In genomic region chr7:155298834-155299538, GRCh38 we compare ENCODE assay signal across 8 cellular contexts. TPM values are rescaled to one million over a fixed set of nuclear protein-coding genes. Genes with fewer than 3 reads are reported as not detected.
DNase-seq lines count a peak whose midpoint lies in the region; ATAC-seq and TF ChIP-seq lines count a peak whose summit lies in the region.

No MANE protein-coding gene starts in this region.

- H3K9me3 Mint-ChIP-seq in WTC11 (peaks cover 5% of the 10 kb centered on the region), immature natural killer cell (no peaks in the 10 kb centered on the region)

- H3K27ac Mint-ChIP-seq in WTC11 = peak overlapping the region; percentile 96
- H3K27ac Mint-ChIP-seq in immature natural killer cell = peak overlapping the region; percentile 96 to 99 (median 98)

- peak; percentile 88 for DNase-seq in AG04450 (ENCODE audit: low read depth, low spot score)
- DNase-seq in NCI-H2227 treated with DMSO at 0.1 percent for 48 hours (lab: John Stamatoyannopoulos, UW) = peak; percentile 76
- DNase-seq in WTC11 (ENCODE audit: low spot score) = peak; percentile 88
- DNase-seq in caudate nucleus (lab: John Stamatoyannopoulos, UW) = peak; percentile 56 to 99 (median 97)
- DNase-seq in immature natural killer cell = peak; percentile 97
- peak; percentile 41 for DNase-seq in smooth muscle cell (lab: John Stamatoyannopoulos, UW; ENCODE audit: unreplicated experiment)

- H2AFZ ChIP-seq in smooth muscle cell (ENCODE audit: low read depth) = no peak overlapping the region

- peaks cover 62% of the 10 kb centered on the region for H4K20me1 ChIP-seq in smooth muscle cell (ENCODE audit: low read depth)

- H3K9me3 ChIP-seq in AG04450 (ENCODE audit: control insufficient read depth, insufficient read depth, low read length) (no peaks in the 10 kb centered on the region), smooth muscle cell (replicated peaks; ENCODE audit: low read depth) (no peaks in the 10 kb centered on the region)

- peak overlapping the region; percentile 80 for H3K27ac ChIP-seq in AG04450 (ENCODE audit: low read depth, low read length)
- peak overlapping the region; percentile 91 for H3K27ac ChIP-seq in caudate nucleus (ENCODE audit: low read depth, low read length)
- peak overlapping the region; percentile 84 for H3K27ac ChIP-seq in smooth muscle cell (ENCODE audit: low read depth)

- CTCF ChIA-PET in AG04450 (lab: Charles Lee) = interaction anchor here (1.7 to 7.2 kb wide), 4 partner anchors 46 to 371 kb away, joined by 5 to 48 read pairs (median 7); no protein-coding TSS in a partner anchor
- CTCF ChIA-PET in WTC11 (lab: Charles Lee) = interaction anchor here (1.2 to 3.9 kb wide), 5 partner anchors 11 to 300 kb away, joined by 3 to 17 read pairs (median 3); no protein-coding TSS in a partner anchor

- peaks cover 43% of the 10 kb centered on the region for H3K79me2 ChIP-seq in smooth muscle cell (ENCODE audit: low read depth)

- H3K4me3 ChIP-seq in AG04450 (ENCODE audit: low read depth, low read length) = peak overlapping the region; percentile 73
- peak overlapping the region; percentile 88 for H3K4me3 ChIP-seq in smooth muscle cell

- peak overlapping the region; percentile 91 for H3K9ac ChIP-seq in smooth muscle cell (ENCODE audit: low read depth)

- peaks cover 31% of the 10 kb centered on the region for H3K36me3 Mint-ChIP-seq in WTC11
- peaks cover 0 to 5% (median 3%) of the 10 kb centered on the region in 3 donors for H3K36me3 Mint-ChIP-seq in immature natural killer cell

- peaks cover 27% of the 10 kb centered on the region for H3K4me1 ChIP-seq in smooth muscle cell (ENCODE audit: low read depth)

- H3K4me3 Mint-ChIP-seq in WTC11 (peak overlapping the region; percentile 86), immature natural killer cell (peak overlapping the region; percentile 89 to 97 (median 93))

- WGBS in smooth muscle cell (ENCODE audit: low lambda C conversion rate) = 1% methylated on average over 27 of the region's 27 CpGs

- ATAC-seq in GM18909 (IDR thresholded peaks at IDR 0.05; ENCODE audit: poor library complexity, unreplicated experiment) (peak; percentile 75), HG03159 (IDR thresholded peaks at IDR 0.05; ENCODE audit: unreplicated experiment) (peak; percentile 72), WTC11 (peak; percentile 76)

- TF ChIP-seq CTCF in AG04450 (IDR thresholded peaks at IDR 0.05; ENCODE audit: low read depth, low read length) = no peak
- TF ChIP-seq CTCF in WTC11 (IDR thresholded peaks at IDR 0.05) = no peak
- TF ChIP-seq CTCF in smooth muscle cell (IDR thresholded peaks at IDR 0.05; ENCODE audit: borderline replicate concordance, insufficient read depth, poor library complexity, severe bottlenecking) = no peak

- peak overlapping the region; percentile 88 for H3K4me2 ChIP-seq in smooth muscle cell

- no peaks in the 10 kb centered on the region for H3K27me3 ChIP-seq in AG04450 (ENCODE audit: control insufficient read depth, insufficient read depth, low read length)
- no peaks in the 10 kb centered on the region for H3K27me3 ChIP-seq in smooth muscle cell (ENCODE audit: low read depth)

- peaks cover 4% of the 10 kb centered on the region for H3K36me3 ChIP-seq in smooth muscle cell (ENCODE audit: low read depth)

- POLR2A ChIA-PET in AG04450 (lab: Yijun Ruan, JAX) = interaction anchor here (1.0 to 3.1 kb wide), 2 partner anchors 94 to 296 kb away, joined by 4 to 14 read pairs; partner anchors contain the start of gene PAXIP1
- POLR2A ChIA-PET in WTC11 (lab: Charles Lee) = interaction anchor here (0.8 kb wide), 1 partner anchor 295 kb away, joined by 3 read pairs; no protein-coding TSS in a partner anchor

- peaks cover 10% of the 10 kb centered on the region for H3F3A ChIP-seq in smooth muscle cell (ENCODE audit: low read depth)

- H3K27me3 Mint-ChIP-seq in WTC11 (ENCODE audit: low read depth) (no peaks in the 10 kb centered on the region), immature natural killer cell (ENCODE audit: low read depth in 3 of 3) (peaks cover 16 to 25% (median 21%) of the 10 kb centered on the region in 3 donors)

- H3K4me1 Mint-ChIP-seq in WTC11 (peaks cover 50% of the 10 kb centered on the region), immature natural killer cell (peaks cover 49 to 55% of the 10 kb centered on the region in 2 donors)

TF ChIP-seq in WTC11, 78 proteins besides CTCF, POLR2A, EP300 and RAD21 (continues in another document):
- TF ChIP-seq FOXK1 (CRISPR knock-in tag; IDR thresholded peaks at IDR 0.05) (peak; percentile 98), TCF7 (CRISPR knock-in tag; IDR thresholded peaks at IDR 0.05; ENCODE audit: low read depth) (no peak), USF1 (CRISPR knock-in tag; IDR thresholded peaks at IDR 0.05) (peak; percentile 79; the same call in 1 of the 2 replicates), ZSCAN18 (CRISPR knock-in tag; IDR thresholded peaks at IDR 0.05) (no peak), TEAD4 (CRISPR knock-in tag; IDR thresholded peaks at IDR 0.05) (no peak), ARID4B (CRISPR knock-in tag; IDR thresholded peaks at IDR 0.05; ENCODE audit: borderline replicate concordance) (peak; percentile 70; the same call in 1 of the 2 replicates), MAX (CRISPR knock-in tag; IDR thresholded peaks at IDR 0.05) (peak; percentile 63; the same call in 1 of the 2 replicates), JUN (CRISPR knock-in tag; IDR thresholded peaks at IDR 0.05) (no peak), ZNF416 (CRISPR knock-in tag; IDR thresholded peaks at IDR 0.05) (no peak)

RNA-seq across cellular contexts. Expression of gene INSIG1, which starts 1.3 kb away (rescaled TPM):
- polyA plus RNA-seq in AG04450 (2011; rRNA removed) (26.5 and 29.4 TPM in 2 replicates), immature natural killer cell (10 to 100 TPM; 63.9 to 90.8 (median 66.6) TPM), smooth muscle cell (181 and 302 TPM in 2 replicates)
- 22.4 and 24.6 TPM in 2 replicates for polyA minus RNA-seq in AG04450 (2011; rRNA and poly(A)+ RNA removed)
- total RNA-seq in WTC11 (2021) (32.3 to 41.2 TPM (median 40.1 TPM) in 3 replicates), smooth muscle cell (277 and 402 TPM in 2 replicates)

Comparison
In these comparisons a context has a peak if more than half of its experiments do, and no peak if none do; other contexts are left out.
1. Peak in every context shown above with its lines: DNase-seq, ATAC-seq, H3K4me3 ChIP-seq and H3K27ac ChIP-seq.
2. DNase-seq: peak in every context shown above with its lines; median percentile 97 in caudate nucleus; 97 in immature natural killer cell; 88 in AG04450; 88 in WTC11; 76 in NCI-H2227 treated with DMSO at 0.1 percent for 48 hours; 41 in smooth muscle cell.